14 cellular contexts compared by ENCODE assay signal in the genomic region with DNA sequence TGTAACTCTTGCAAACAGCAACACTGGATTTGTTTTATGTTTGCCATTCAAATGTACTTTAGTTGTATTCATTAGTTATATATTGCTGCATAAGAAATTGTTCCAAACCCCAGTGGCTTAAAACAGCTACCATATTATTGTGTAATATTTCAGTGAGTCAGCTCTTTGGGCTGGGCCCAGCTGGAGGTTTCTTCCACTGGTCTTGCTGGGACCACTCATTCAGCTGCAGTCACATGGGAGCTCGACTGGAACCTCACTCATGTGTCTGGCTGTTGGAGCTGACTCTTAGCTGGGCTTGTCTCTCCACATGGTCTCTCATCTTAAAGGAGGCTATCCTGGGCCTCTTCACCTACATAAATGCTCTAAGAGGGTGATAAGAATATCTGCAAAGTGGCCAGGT. TPM values are rescaled to one million over a fixed set of nuclear protein-coding genes. Genes with fewer than 3 reads are reported as not detected.
DNase-seq lines count a peak whose midpoint lies in the region; ATAC-seq, FAIRE-seq and TF ChIP-seq lines count a peak whose summit lies in the region.
"Had no signal": no experiment of that assay in that cellular context is flagged by ENCODE, and none has a peak within 500 bp of the region (broad histone marks: within the 10 kb centered on the region; RNA-seq: fewer than 3 reads in every experiment).

No MANE protein-coding gene starts in this region.

- no peaks in the 10 kb centered on the region for H3K9me1 ChIP-seq in endothelial cell of umbilical vein (replicated peaks; ENCODE audit: control insufficient read depth, extremely low read depth, insufficient read depth, low read length)

- H3K4me3 ChIP-seq in endothelial cell of umbilical vein (replicated peaks in 1 of 3; ENCODE audit: insufficient read depth in 1 of 3, low read depth in 1 of 3, low read length in 3 of 3) (no peak overlapping the region), left lung (no peak overlapping the region)

- H3K27ac Mint-ChIP-seq in stimulated activated naive CD8-positive, alpha-beta T cell treated with anti-CD3 and anti-CD28 coated beads, Interleukin-15, amount 100 ng/mL, for 72 hours, result no peak overlapping the region
- H3K27ac Mint-ChIP-seq: activated naive CD4-positive, alpha-beta T cell treated with anti-CD3 and anti-CD28 coated beads, Interleukin-2, amount 50 U/mL, for 24 hours had no signal

- TF ChIP-seq POLR2A in endothelial cell of umbilical vein (IDR thresholded peaks at IDR 0.05; ENCODE audit: low read depth, low read length), result no peak

- H2AFZ ChIP-seq in endothelial cell of umbilical vein (ENCODE audit: low read depth, low read length), result no peak overlapping the region

- H3K27me3 ChIP-seq in endothelial cell of umbilical vein (ENCODE audit: control insufficient read depth in 2 of 2, insufficient read depth in 2 of 2, low read length in 2 of 2) (no peaks in the 10 kb centered on the region), left lung (no peaks in the 10 kb centered on the region)

- no peaks in the 10 kb centered on the region for H4K20me1 ChIP-seq in endothelial cell of umbilical vein (replicated peaks; ENCODE audit: control insufficient read depth, extremely low read depth, insufficient read depth, low read length)

- H3K79me2 ChIP-seq in endothelial cell of umbilical vein (ENCODE audit: control insufficient read depth, insufficient read depth, low read length), result no peaks in the 10 kb centered on the region

- no peak overlapping the region for H3K4me2 ChIP-seq in endothelial cell of umbilical vein (ENCODE audit: insufficient read depth, low read length)

- BruUV-seq in endothelial cell of umbilical vein (replicated peaks; lab: Mats Ljungman, UMichigan), result no TSS peak

- no peak for FAIRE-seq in endothelial cell of umbilical vein (lab: Jason Lieb, UNC)
- FAIRE-seq: islet of Langerhans had no signal

- no peak overlapping the region for H3K4me3 Mint-ChIP-seq in stimulated activated naive CD8-positive, alpha-beta T cell treated with anti-CD3 and anti-CD28 coated beads, Interleukin-15, amount 100 ng/mL, for 72 hours
- H3K4me3 Mint-ChIP-seq: activated naive CD4-positive, alpha-beta T cell treated with anti-CD3 and anti-CD28 coated beads, Interleukin-2, amount 50 U/mL, for 24 hours; neural crest cell had no signal

- CTCF ChIA-PET in endothelial cell of umbilical vein (lab: Charles Lee), result interaction anchor here (0.6 to 1.9 kb wide), 3 partner anchors 12 to 1459 kb away, joined by 3 to 4 read pairs (median 4); no protein-coding TSS in a partner anchor

- H3K27ac ChIP-seq in endothelial cell of umbilical vein (ENCODE audit: insufficient read depth, low read depth, low read length) (no peak overlapping the region), left lung (no peak overlapping the region)

- peaks cover 5% of the 10 kb centered on the region for H3K4me1 ChIP-seq in endothelial cell of umbilical vein (ENCODE audit: control insufficient read depth, extremely low read depth, insufficient read depth, low read length)
- H3K4me1 ChIP-seq in left lung, result peaks cover 0 to 7% of the 10 kb centered on the region in 2 donors

- peak; percentile 67 for DNase-seq in Daoy (ENCODE audit: low read depth)
- DNase-seq in NCI-H226, result peak; percentile 62
- peak; percentile 8 for DNase-seq in endothelial cell of umbilical vein (ENCODE audit: low read depth, low spot score)
- DNase-seq in left lung, result peak in 1 of 2 donors; percentile 53
- DNase-seq in stimulated activated naive CD8-positive, alpha-beta T cell treated with anti-CD3 and anti-CD28 coated beads, Interleukin-15, amount 100 ng/mL, for 72 hours, result no peak
- DNase-seq in activated CD8-positive, alpha-beta memory T cell treated with anti-CD3 and anti-CD28 coated beads, Interleukin-2, amount 50 U/mL, for 48 hours, result no peak
- no peak for DNase-seq in activated naive CD4-positive, alpha-beta T cell treated with anti-CD3 and anti-CD28 coated beads, Interleukin-2, amount 50 U/mL, for 16 hours
- DNase-seq: effector memory CD4-positive, alpha-beta T cell; stimulated activated CD4-positive, alpha-beta T cell treated with anti-CD3 and anti-CD28 coated beads, Interleukin-2, amount 100 ng/mL, for 24 hours; stimulated activated naive CD8-positive, alpha-beta T cell treated with anti-CD3 and anti-CD28 coated beads, Interleukin-15, Interleukin-2, amounts not matched to agents 100 U/mL and 50 U/mL, for 24 hours had no signal

- dilution Hi-C loops in endothelial cell of umbilical vein (cut with MboI; ENCODE audit: extremely low pct_ligation_motif_present, low sequenced_read_pairs), result no loop called here

- peak; percentile 49 for ATAC-seq in left lung
- no peak for ATAC-seq in HG02970 (IDR thresholded peaks at IDR 0.05; ENCODE audit: low FRiP score, unreplicated experiment)
- ATAC-seq in stimulated activated naive CD8-positive, alpha-beta T cell treated with anti-CD3 and anti-CD28 coated beads, Interleukin-15, amount 100 ng/mL, for 72 hours, result no peak
- ATAC-seq: stimulated activated naive CD8-positive, alpha-beta T cell treated with anti-CD3 and anti-CD28 coated beads, Interleukin-15, Interleukin-2, amounts not matched to agents 100 U/mL and 50 U/mL, for 24 hours had no signal

- H3K27me3 Mint-ChIP-seq in stimulated activated naive CD8-positive, alpha-beta T cell treated with anti-CD3 and anti-CD28 coated beads, Interleukin-15, amount 100 ng/mL, for 72 hours, result no peaks in the 10 kb centered on the region
- H3K27me3 Mint-ChIP-seq: activated naive CD4-positive, alpha-beta T cell treated with anti-CD3 and anti-CD28 coated beads, Interleukin-2, amount 50 U/mL, for 24 hours had no signal

- no peaks in the 10 kb centered on the region for H3K36me3 ChIP-seq in endothelial cell of umbilical vein (ENCODE audit: control insufficient read depth in 2 of 2, extremely low read depth in 1 of 2, insufficient read depth in 2 of 2, low read length in 2 of 2)
- no peaks in the 10 kb centered on the region for H3K36me3 ChIP-seq in left lung

- peaks cover 0 to 4% of the 10 kb centered on the region in 2 donors for H3K9me3 Mint-ChIP-seq in stimulated activated naive CD8-positive, alpha-beta T cell treated with anti-CD3 and anti-CD28 coated beads, Interleukin-15, amount 100 ng/mL, for 72 hours
- H3K9me3 Mint-ChIP-seq: activated naive CD4-positive, alpha-beta T cell treated with anti-CD3 and anti-CD28 coated beads, Interleukin-2, amount 50 U/mL, for 24 hours had no signal

- no peak for TF ChIP-seq CTCF in endothelial cell of umbilical vein (IDR thresholded peaks at IDR 0.05; ENCODE audit: extremely low read depth in 1 of 2, insufficient read depth in 1 of 2, low read depth in 1 of 2, low read length in 2 of 2)
- no peak for TF ChIP-seq CTCF in left lung (IDR thresholded peaks at IDR 0.05)

- no peaks in the 10 kb centered on the region for H3K9me3 ChIP-seq in endothelial cell of umbilical vein (replicated peaks; ENCODE audit: control insufficient read depth, insufficient read depth, low read length)
- no peaks in the 10 kb centered on the region for H3K9me3 ChIP-seq in left lung

- intact Hi-C loops in endothelial cell of umbilical vein (cut with micrococcal nuclease), result loop anchor here (5.0 kb wide), 1 partner anchor 80 kb away; no protein-coding TSS in a partner anchor
- intact Hi-C loops in left lung (cut with DNase I), result no loop called here

- H3K4me1 Mint-ChIP-seq in stimulated activated naive CD8-positive, alpha-beta T cell treated with anti-CD3 and anti-CD28 coated beads, Interleukin-15, amount 100 ng/mL, for 72 hours, result no peaks in the 10 kb centered on the region
- H3K4me1 Mint-ChIP-seq: activated naive CD4-positive, alpha-beta T cell treated with anti-CD3 and anti-CD28 coated beads, Interleukin-2, amount 50 U/mL, for 24 hours had no signal

- no peak overlapping the region for H3K9ac ChIP-seq in endothelial cell of umbilical vein (replicated peaks; ENCODE audit: extremely low read depth, insufficient read depth, low read length)

- POLR2A ChIA-PET in endothelial cell of umbilical vein (lab: Charles Lee), result no interaction called here

TF ChIP-seq in endothelial cell of umbilical vein, 7 proteins besides CTCF, POLR2A, EP300 and RAD21:
- TF ChIP-seq GATA2 (IDR thresholded peaks at IDR 0.05; ENCODE audit: insufficient read depth, insufficient read length, low read depth, low read length), result no peak
- TF ChIP-seq FOS (IDR thresholded peaks at IDR 0.05; ENCODE audit: borderline replicate concordance, insufficient read depth, low read length), result no peak
- TF ChIP-seq POLR2AphosphoS5 (IDR thresholded peaks at IDR 0.05; ENCODE audit: insufficient read depth, low read depth, low read length), result no peak
- no peak for TF ChIP-seq JUN (IDR thresholded peaks at IDR 0.05; ENCODE audit: borderline replicate concordance, insufficient read depth, insufficient read length, low read depth)
- TF ChIP-seq MYC (IDR thresholded peaks at IDR 0.05; ENCODE audit: low read depth, low read length), result no peak
- TF ChIP-seq, protein P1, sequence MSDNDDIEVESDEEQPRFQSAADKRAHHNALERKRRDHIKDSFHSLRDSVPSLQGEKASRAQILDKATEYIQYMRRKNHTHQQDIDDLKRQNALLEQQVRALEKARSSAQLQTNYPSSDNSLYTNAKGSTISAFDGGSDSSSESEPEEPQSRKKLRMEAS (IDR thresholded peaks at IDR 0.05; ENCODE audit: insufficient read depth, insufficient read length), result no peak
- TF ChIP-seq EZH2 (IDR thresholded peaks at IDR 0.05; ENCODE audit: borderline replicate concordance, low read depth, low read length, severe bottlenecking), result no peak

RNA-seq across cellular contexts. Expression of a gene that starts 23.2 kb away (rescaled TPM):
- 28.1 and 55.7 TPM in 2 replicates for total RNA-seq in Daoy (2014; rRNA removed; shearing (Covaris generic))
- total RNA-seq in endothelial cell of umbilical vein, result 32.6 and 35.4 TPM in 2 replicates
- polyA plus RNA-seq in endothelial cell of umbilical vein, result 10.3 and 11.8 TPM in 2 replicates
- polyA plus RNA-seq in endothelial cell of umbilical vein (2011; cell fraction: cytosol; rRNA removed), result 12.5 and 12.8 TPM in 2 replicates
- polyA plus RNA-seq in endothelial cell of umbilical vein (2011; cell fraction: nucleus; rRNA removed), result 10.8 and 13.0 TPM in 2 replicates
- 21.8 and 24.4 TPM in 2 replicates for polyA plus RNA-seq in endothelial cell of umbilical vein (2012)
- polyA minus RNA-seq in endothelial cell of umbilical vein, result 25.4 and 36.8 TPM in 2 replicates
- 6.3 TPM for polyA minus RNA-seq in endothelial cell of umbilical vein (2011; cell fraction: cytosol; rRNA and poly(A)+ RNA removed)
- polyA minus RNA-seq in endothelial cell of umbilical vein (2011; cell fraction: nucleus; rRNA and poly(A)+ RNA removed), result 21.9 and 30.8 TPM in 2 replicates
- total RNA-seq in left lung, result 10 to 100 TPM; 41.0 to 53.8 TPM

Comparison
In these comparisons a context has a peak if more than half of its experiments do, and no peak if none do; other contexts are left out.
1. DNase-seq: peak in Daoy (single experiment), NCI-H226 (single experiment) and endothelial cell of umbilical vein (single experiment); none in stimulated activated naive CD8-positive, alpha-beta T cell treated with anti-CD3 and anti-CD28 coated beads, Interleukin-15, amount 100 ng/mL, for 72 hours (0 of 2), activated CD8-positive, alpha-beta memory T cell treated with anti-CD3 and anti-CD28 coated beads, Interleukin-2, amount 50 U/mL, for 48 hours (single experiment) and activated naive CD4-positive, alpha-beta T cell treated with anti-CD3 and anti-CD28 coated beads, Interleukin-2, amount 50 U/mL, for 16 hours (single experiment).